1 cellular context compared by ENCODE assay signal in genomic region chr7:103395071-103395470, GRCh38.
TF ChIP-seq lines count a peak whose summit lies in the region.

No MANE protein-coding gene starts in this region.

TF ChIP-seq in H1, 55 proteins besides CTCF, POLR2A, EP300 and RAD21:
- no peak for TF ChIP-seq SP2 (IDR thresholded peaks at IDR 0.05; ENCODE audit: low read length)
- TF ChIP-seq JUN (IDR thresholded peaks at IDR 0.05; ENCODE audit: low read depth, low read length) = no peak
- TF ChIP-seq MAX (IDR thresholded peaks at IDR 0.05) = no peak
- TF ChIP-seq CHD1 (IDR thresholded peaks at IDR 0.05; ENCODE audit: low read depth, low read length) = no peak
- no peak for TF ChIP-seq EGR1 (IDR thresholded peaks at IDR 0.05; ENCODE audit: borderline replicate concordance, low read depth, low read length)
- TF ChIP-seq CBX8 (IDR thresholded peaks at IDR 0.05; ENCODE audit: borderline replicate concordance, low read depth, low read length) = no peak
- TF ChIP-seq SP4 (IDR thresholded peaks at IDR 0.05; ENCODE audit: low read length) = no peak
- no peak for TF ChIP-seq NANOG (IDR thresholded peaks at IDR 0.05; ENCODE audit: insufficient read depth, low read depth, low read length, poor library complexity, severe bottlenecking)
- no peak for TF ChIP-seq ATF2 (IDR thresholded peaks at IDR 0.05; ENCODE audit: low read length)
- TF ChIP-seq CTBP2 (IDR thresholded peaks at IDR 0.05; ENCODE audit: borderline replicate concordance, insufficient read depth, insufficient read length, low read length) = no peak
- TF ChIP-seq CHD7 (IDR thresholded peaks at IDR 0.05; ENCODE audit: insufficient replicate concordance, low read length) = no peak
- TF ChIP-seq RFX5 (IDR thresholded peaks at IDR 0.05; ENCODE audit: borderline replicate concordance, low read depth, low read length) = no peak
- TF ChIP-seq ASH2L (IDR thresholded peaks at IDR 0.05; ENCODE audit: low read length) = no peak
- TF ChIP-seq BACH1 (IDR thresholded peaks at IDR 0.05; ENCODE audit: low read length) = no peak
- no peak for TF ChIP-seq E2F6 (IDR thresholded peaks at IDR 0.05)
- TF ChIP-seq SIN3A (conservative IDR thresholded peaks at IDR 0.05 in 1 of 2, IDR thresholded peaks at IDR 0.05 in 1 of 2; ENCODE audit: low read depth in 1 of 2, low read length in 2 of 2) = no peak
- TF ChIP-seq SP1 (IDR thresholded peaks at IDR 0.05; ENCODE audit: low read depth, low read length) = no peak
- TF ChIP-seq CREB1 (IDR thresholded peaks at IDR 0.05) = no peak
- TF ChIP-seq FOSL1 (IDR thresholded peaks at IDR 0.05; ENCODE audit: insufficient read depth, low read depth, low read length) = no peak
- TF ChIP-seq HDAC2 (IDR thresholded peaks at IDR 0.05; ENCODE audit: borderline replicate concordance in 1 of 2, low read depth in 2 of 2, low read length in 2 of 2) = no peak
TF ChIP-seq in H1: peak in this region for 0.
